In the genomic region with DNA sequence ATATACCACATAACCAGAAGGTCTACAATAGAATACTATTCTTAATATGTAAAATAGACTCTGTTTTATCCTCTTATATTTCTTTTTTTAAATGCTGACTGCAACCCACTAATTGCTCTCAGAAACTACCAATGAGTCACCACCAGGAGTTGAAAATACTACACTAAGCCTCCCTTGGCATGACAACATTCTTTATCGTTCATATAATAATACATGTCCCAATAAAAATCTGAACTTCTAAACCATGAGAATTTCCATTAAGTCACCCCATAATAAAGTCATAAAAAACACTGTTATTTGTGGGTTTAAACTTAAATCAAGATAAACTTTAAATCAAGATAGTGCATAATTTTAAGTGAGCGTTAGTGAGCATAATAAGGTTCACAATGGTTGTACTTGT, we compare ENCODE assay signal across 3 cellular contexts.
TF ChIP-seq lines count a peak whose summit lies in the region.

No MANE protein-coding gene starts in this region.

TF ChIP-seq in SK-N-SH, 30 proteins besides CTCF, POLR2A, EP300 and RAD21 (continued from another document):
- peak; percentile 34; the same call in 1 of the 2 replicates for TF ChIP-seq FOSL2 (IDR thresholded peaks at IDR 0.05; ENCODE audit: borderline replicate concordance, low read depth)
- no peak for TF ChIP-seq CHD2 (IDR thresholded peaks at IDR 0.05; ENCODE audit: low read length, partially characterized antibody)
- TF ChIP-seq, protein P1, sequence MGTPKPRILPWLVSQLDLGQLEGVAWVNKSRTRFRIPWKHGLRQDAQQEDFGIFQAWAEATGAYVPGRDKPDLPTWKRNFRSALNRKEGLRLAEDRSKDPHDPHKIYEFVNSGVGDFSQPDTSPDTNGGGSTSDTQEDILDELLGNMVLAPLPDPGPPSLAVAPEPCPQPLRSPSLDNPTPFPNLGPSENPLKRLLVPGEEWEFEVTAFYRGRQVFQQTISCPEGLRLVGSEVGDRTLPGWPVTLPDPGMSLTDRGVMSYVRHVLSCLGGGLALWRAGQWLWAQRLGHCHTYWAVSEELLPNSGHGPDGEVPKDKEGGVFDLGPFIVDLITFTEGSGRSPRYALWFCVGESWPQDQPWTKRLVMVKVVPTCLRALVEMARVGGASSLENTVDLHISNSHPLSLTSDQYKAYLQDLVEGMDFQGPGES (IDR thresholded peaks at IDR 0.05; ENCODE audit: low read depth, low read length) = no peak

TF ChIP-seq in SK-N-SH treated with all-trans-retinoic acid at 6 μM for 48 hours, 23 proteins besides CTCF, POLR2A, EP300 and RAD21 (continued from another document):
- TF ChIP-seq, protein P2, sequence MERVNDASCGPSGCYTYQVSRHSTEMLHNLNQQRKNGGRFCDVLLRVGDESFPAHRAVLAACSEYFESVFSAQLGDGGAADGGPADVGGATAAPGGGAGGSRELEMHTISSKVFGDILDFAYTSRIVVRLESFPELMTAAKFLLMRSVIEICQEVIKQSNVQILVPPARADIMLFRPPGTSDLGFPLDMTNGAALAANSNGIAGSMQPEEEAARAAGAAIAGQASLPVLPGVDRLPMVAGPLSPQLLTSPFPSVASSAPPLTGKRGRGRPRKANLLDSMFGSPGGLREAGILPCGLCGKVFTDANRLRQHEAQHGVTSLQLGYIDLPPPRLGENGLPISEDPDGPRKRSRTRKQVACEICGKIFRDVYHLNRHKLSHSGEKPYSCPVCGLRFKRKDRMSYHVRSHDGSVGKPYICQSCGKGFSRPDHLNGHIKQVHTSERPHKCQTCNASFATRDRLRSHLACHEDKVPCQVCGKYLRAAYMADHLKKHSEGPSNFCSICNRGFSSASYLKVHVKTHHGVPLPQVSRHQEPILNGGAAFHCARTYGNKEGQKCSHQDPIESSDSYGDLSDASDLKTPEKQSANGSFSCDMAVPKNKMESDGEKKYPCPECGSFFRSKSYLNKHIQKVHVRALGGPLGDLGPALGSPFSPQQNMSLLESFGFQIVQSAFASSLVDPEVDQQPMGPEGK (CRISPR knock-in tag; IDR thresholded peaks at IDR 0.05; ENCODE audit: borderline replicate concordance) = no peak
- TF ChIP-seq TOX (CRISPR knock-in tag; IDR thresholded peaks at IDR 0.05; ENCODE audit: borderline replicate concordance) = no peak

TF ChIP-seq in WTC11, 78 proteins besides CTCF, POLR2A, EP300 and RAD21 (continued from another document):
- TF ChIP-seq, protein P3, sequence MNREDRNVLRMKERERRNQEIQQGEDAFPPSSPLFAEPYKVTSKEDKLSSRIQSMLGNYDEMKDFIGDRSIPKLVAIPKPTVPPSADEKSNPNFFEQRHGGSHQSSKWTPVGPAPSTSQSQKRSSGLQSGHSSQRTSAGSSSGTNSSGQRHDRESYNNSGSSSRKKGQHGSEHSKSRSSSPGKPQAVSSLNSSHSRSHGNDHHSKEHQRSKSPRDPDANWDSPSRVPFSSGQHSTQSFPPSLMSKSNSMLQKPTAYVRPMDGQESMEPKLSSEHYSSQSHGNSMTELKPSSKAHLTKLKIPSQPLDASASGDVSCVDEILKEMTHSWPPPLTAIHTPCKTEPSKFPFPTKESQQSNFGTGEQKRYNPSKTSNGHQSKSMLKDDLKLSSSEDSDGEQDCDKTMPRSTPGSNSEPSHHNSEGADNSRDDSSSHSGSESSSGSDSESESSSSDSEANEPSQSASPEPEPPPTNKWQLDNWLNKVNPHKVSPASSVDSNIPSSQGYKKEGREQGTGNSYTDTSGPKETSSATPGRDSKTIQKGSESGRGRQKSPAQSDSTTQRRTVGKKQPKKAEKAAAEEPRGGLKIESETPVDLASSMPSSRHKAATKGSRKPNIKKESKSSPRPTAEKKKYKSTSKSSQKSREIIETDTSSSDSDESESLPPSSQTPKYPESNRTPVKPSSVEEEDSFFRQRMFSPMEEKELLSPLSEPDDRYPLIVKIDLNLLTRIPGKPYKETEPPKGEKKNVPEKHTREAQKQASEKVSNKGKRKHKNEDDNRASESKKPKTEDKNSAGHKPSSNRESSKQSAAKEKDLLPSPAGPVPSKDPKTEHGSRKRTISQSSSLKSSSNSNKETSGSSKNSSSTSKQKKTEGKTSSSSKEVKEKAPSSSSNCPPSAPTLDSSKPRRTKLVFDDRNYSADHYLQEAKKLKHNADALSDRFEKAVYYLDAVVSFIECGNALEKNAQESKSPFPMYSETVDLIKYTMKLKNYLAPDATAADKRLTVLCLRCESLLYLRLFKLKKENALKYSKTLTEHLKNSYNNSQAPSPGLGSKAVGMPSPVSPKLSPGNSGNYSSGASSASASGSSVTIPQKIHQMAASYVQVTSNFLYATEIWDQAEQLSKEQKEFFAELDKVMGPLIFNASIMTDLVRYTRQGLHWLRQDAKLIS (CRISPR knock-in tag; IDR thresholded peaks at IDR 0.05; ENCODE audit: borderline replicate concordance) = no peak
